12 cellular contexts compared by ENCODE assay signal in the genomic region with DNA sequence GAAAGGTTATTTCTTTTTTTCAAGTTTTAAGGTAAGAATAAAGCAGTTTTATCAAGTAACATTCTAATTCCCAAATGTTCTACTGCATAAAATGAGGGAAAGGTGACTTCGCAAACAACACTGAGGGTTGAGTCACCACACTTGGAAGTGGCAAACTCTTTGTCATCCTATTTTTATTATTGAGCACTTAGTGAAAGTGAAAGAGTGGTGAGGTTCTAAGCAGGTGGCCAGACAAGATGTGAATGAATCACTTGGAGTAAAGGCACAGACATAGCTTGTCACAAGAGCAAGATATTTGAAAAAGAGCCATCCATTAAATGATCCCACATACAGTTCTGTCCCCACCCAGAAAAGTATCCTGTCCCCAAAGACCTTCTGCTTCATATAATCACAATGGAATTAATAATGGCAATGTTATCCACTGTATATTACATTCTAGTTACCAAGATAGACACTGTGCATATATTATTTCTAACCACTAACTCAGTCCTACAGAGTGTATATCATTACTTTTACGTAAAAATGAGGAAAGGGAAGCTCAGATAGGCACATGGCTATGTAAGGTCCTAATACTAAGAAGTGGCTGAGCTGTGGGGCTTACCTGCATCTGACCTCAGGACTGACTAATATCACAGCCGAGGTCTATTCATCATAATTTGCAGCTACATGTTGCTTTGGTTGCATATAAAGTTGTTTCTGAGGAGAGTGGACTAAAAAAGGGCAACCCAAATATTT.
DNase-seq lines count a peak whose midpoint lies in the region; ATAC-seq, FAIRE-seq and TF ChIP-seq lines count a peak whose summit lies in the region.
"Had no signal": no experiment of that assay in that cellular context is flagged by ENCODE, and none has a peak within 500 bp of the region (broad histone marks: within the 10 kb centered on the region; RNA-seq: fewer than 3 reads in every experiment).

No MANE protein-coding gene starts in this region.

- H3K14ac ChIP-seq in mesenchymal stem cell (ENCODE audit: low read length in 2 of 2), result no peak overlapping the region

- H4K91ac ChIP-seq in mesenchymal stem cell (ENCODE audit: low read length), result no peak overlapping the region

- H3K4ac ChIP-seq in mesenchymal stem cell (ENCODE audit: low read depth in 1 of 2, low read length in 2 of 2), result no peak overlapping the region

- WGBS in mesenchymal stem cell, result 90% methylated on average over 3 of the region's 3 CpGs

- H3K27me3 ChIP-seq in left lung (no peaks in the 10 kb centered on the region), mesenchymal stem cell (ENCODE audit: control insufficient read depth in 1 of 2, insufficient read depth in 1 of 2, low read length in 2 of 2) (no peaks in the 10 kb centered on the region)

- no peak overlapping the region for H3K18ac ChIP-seq in mesenchymal stem cell (ENCODE audit: low read depth in 1 of 2, low read length in 2 of 2)

- H3K23ac ChIP-seq in mesenchymal stem cell (ENCODE audit: low read length in 2 of 2), result no peak overlapping the region

- no peak overlapping the region for H3K4me3 ChIP-seq in left lung
- no peak overlapping the region for H3K4me3 ChIP-seq in mesenchymal stem cell (ENCODE audit: insufficient read depth in 1 of 2, low read depth in 1 of 2, low read length in 2 of 2)

- no peak overlapping the region for H2BK12ac ChIP-seq in mesenchymal stem cell (ENCODE audit: low read length in 2 of 2)

- no peak for TF ChIP-seq POLR2A in H54 (IDR thresholded peaks at IDR 0.05; ENCODE audit: low read depth, low read length)

- no peaks in the 10 kb centered on the region for H3K4me1 ChIP-seq in left lung
- H3K4me1 ChIP-seq in mesenchymal stem cell (ENCODE audit: control insufficient read depth, insufficient read depth, low read depth, low read length), result no peaks in the 10 kb centered on the region

- H3K9ac ChIP-seq in mesenchymal stem cell (ENCODE audit: low read length), result no peak overlapping the region

- no peak overlapping the region for H2BK5ac ChIP-seq in mesenchymal stem cell (ENCODE audit: low read depth, low read length, poor library complexity, severe bottlenecking)

- ATAC-seq in GM18907 (IDR thresholded peaks at IDR 0.05; ENCODE audit: unreplicated experiment), result peak; percentile 99
- ATAC-seq in HG03457 (IDR thresholded peaks at IDR 0.05; ENCODE audit: unreplicated experiment), result peak; percentile 97
- peak; percentile 68 for ATAC-seq in left lung
- ATAC-seq: stimulated activated memory B cell treated with anti-CD40 and anti-IgM and Interleukin-4, amounts not matched to agents 10 μg/mL and 1 μg/mL and 100 μg/mL, for 72 hours had no signal

- H3K27ac ChIP-seq in left lung (no peak overlapping the region), mesenchymal stem cell (ENCODE audit: low read length, poor library complexity, severe bottlenecking) (no peak overlapping the region)

- H2BK15ac ChIP-seq in mesenchymal stem cell (ENCODE audit: low read depth, poor library complexity, severe bottlenecking), result no peak overlapping the region

- no peaks in the 10 kb centered on the region for H3K36me3 ChIP-seq in left lung
- no peaks in the 10 kb centered on the region for H3K36me3 ChIP-seq in mesenchymal stem cell (ENCODE audit: control insufficient read depth in 1 of 2, insufficient read depth in 2 of 2, low read depth in 1 of 2, low read length in 2 of 2)

- no peak overlapping the region for H4K8ac ChIP-seq in mesenchymal stem cell (ENCODE audit: low read length)

- no peak overlapping the region for H3K4me2 ChIP-seq in mesenchymal stem cell (ENCODE audit: low read length, poor library complexity, severe bottlenecking)

- TF ChIP-seq CTCF in left lung (IDR thresholded peaks at IDR 0.05), result no peak

- no peaks in the 10 kb centered on the region for H3K79me1 ChIP-seq in mesenchymal stem cell (replicated peaks; ENCODE audit: low read length, poor library complexity, severe bottlenecking)

- no peak overlapping the region for H2AK5ac ChIP-seq in mesenchymal stem cell (ENCODE audit: low read length, severe bottlenecking)

- H3K9me3 ChIP-seq in left lung (peaks cover 0 to 2% of the 10 kb centered on the region in 2 donors), mesenchymal stem cell (ENCODE audit: control insufficient read depth, low read length) (no peaks in the 10 kb centered on the region)

- no peak overlapping the region for H2AFZ ChIP-seq in mesenchymal stem cell (ENCODE audit: low read depth, low read length)

- peak; percentile 14 for DNase-seq in H54 (ENCODE audit: insufficient read length, low spot score)
- DNase-seq in left lung, result no peak
- no peak for DNase-seq in stimulated activated CD4-positive, alpha-beta T cell treated with anti-CD3 and anti-CD28 coated beads, Interleukin-2, amount 100 ng/mL, for 48 hours
- DNase-seq in stimulated activated CD8-positive, alpha-beta memory T cell treated with anti-CD3 and anti-CD28 coated beads, Interleukin-4, amount 100 ng/mL, for 48 hours, result no peak
- no peak for DNase-seq in GDM1 (lab: John Stamatoyannopoulos, UW)
- DNase-seq in mesenchymal stem cell, result no peak
- DNase-seq: DND-41, NCI-H510A treated with DMSO at 0.1 percent for 48 hours, T1000 had no signal

- no peak overlapping the region for H2BK120ac ChIP-seq in mesenchymal stem cell (ENCODE audit: low read depth, low read length)

- intact Hi-C loops in left lung (cut with DNase I), result no loop called here

- peak; percentile 73 for FAIRE-seq in H54 (lab: Jason Lieb, UNC)
